2 cellular contexts compared by ENCODE assay signal in genomic region chr7:128408709-128409434, GRCh38.
TF ChIP-seq lines count a peak whose summit lies in the region.

No MANE protein-coding gene starts in this region.

TF ChIP-seq in A549, 52 proteins besides CTCF, POLR2A, EP300 and RAD21:
- TF ChIP-seq PHF8 (IDR thresholded peaks at IDR 0.05; ENCODE audit: borderline replicate concordance, low read depth) (no peak), EHF (CRISPR knock-in tag; IDR thresholded peaks at IDR 0.05) (no peak), FOSL2 (IDR thresholded peaks at IDR 0.05) (no peak), FOSL2 (CRISPR knock-in tag; IDR thresholded peaks at IDR 0.05) (no peak), NFE2L2 (conservative IDR thresholded peaks at IDR 0.05; ENCODE audit: low read length) (no peak), RARB (CRISPR knock-in tag; IDR thresholded peaks at IDR 0.05) (no peak)

TF ChIP-seq in GM23338, 12 proteins besides CTCF, POLR2A, EP300 and RAD21:
- TF ChIP-seq EZH2 (IDR thresholded peaks at IDR 0.05; ENCODE audit: low read depth, unreplicated experiment), result no peak
- TF ChIP-seq ZNF114 (CRISPR knock-in tag; IDR thresholded peaks at IDR 0.05), result no peak
- TF ChIP-seq ZNF331 (CRISPR knock-in tag; IDR thresholded peaks at IDR 0.05; ENCODE audit: low read depth), result no peak
- TF ChIP-seq EZH2phosphoT487 (IDR thresholded peaks at IDR 0.05; ENCODE audit: unreplicated experiment), result no peak
- TF ChIP-seq JUNB (IDR thresholded peaks at IDR 0.05; ENCODE audit: unreplicated experiment), result no peak
